Comparison of ENCODE assay signal across 2 cellular contexts in genomic region chr4:112510468-112511293, GRCh38.
TF ChIP-seq lines count a peak whose summit lies in the region.

No MANE protein-coding gene starts in this region.

TF ChIP-seq in IMR-90, 13 proteins besides CTCF, POLR2A, EP300 and RAD21 (continued from another document):
- TF ChIP-seq BHLHE40 (IDR thresholded peaks at IDR 0.05; ENCODE audit: low read depth, low read length): no peak
- TF ChIP-seq ELK1 (IDR thresholded peaks at IDR 0.05; ENCODE audit: borderline replicate concordance, low read depth, low read length): no peak
- no peak for TF ChIP-seq MXI1 (IDR thresholded peaks at IDR 0.05; ENCODE audit: borderline replicate concordance, low read depth, low read length)
- no peak for TF ChIP-seq RFX5 (IDR thresholded peaks at IDR 0.05; ENCODE audit: low read depth, low read length)
- no peak for TF ChIP-seq MAFK (IDR thresholded peaks at IDR 0.05; ENCODE audit: low read depth, low read length)
- no peak for TF ChIP-seq RCOR1 (IDR thresholded peaks at IDR 0.05; ENCODE audit: insufficient replicate concordance, low read length)
- no peak for TF ChIP-seq CEBPB (IDR thresholded peaks at IDR 0.05; ENCODE audit: low read depth, low read length)

TF ChIP-seq in HEK293T, 16 proteins besides CTCF, POLR2A, EP300 and RAD21 (continued from another document):
- no peak for TF ChIP-seq L3MBTL2 (conservative IDR thresholded peaks at IDR 0.05)
- no peak for TF ChIP-seq BHLHE40 (IDR thresholded peaks at IDR 0.05; ENCODE audit: borderline replicate concordance)
- no peak for TF ChIP-seq TARDBP (IDR thresholded peaks at IDR 0.05)
TF ChIP-seq in HEK293T: peak in this region for 0.
